8 cellular contexts compared by ENCODE assay signal in genomic region chr4:81470456-81471327, GRCh38. TPM values are rescaled to one million over a fixed set of nuclear protein-coding genes. Genes with fewer than 3 reads are reported as not detected.
DNase-seq lines count a peak whose midpoint lies in the region; ATAC-seq and TF ChIP-seq lines count a peak whose summit lies in the region.

No MANE protein-coding gene starts in this region.

- H3K4me1 Mint-ChIP-seq in CD4-positive, alpha-beta memory T cell, result peaks cover 25 to 47% (median 37%) of the 10 kb centered on the region in 4 donors
- peaks cover 26% of the 10 kb centered on the region for H3K4me1 Mint-ChIP-seq in activated CD8-positive, alpha-beta memory T cell treated with anti-CD3 and anti-CD28 coated beads, Interleukin-2, amount 10 ng/mL, durations not matched to agents 7 days and 5 days
- peaks cover 24% of the 10 kb centered on the region for H3K4me1 Mint-ChIP-seq in endothelial cell (ENCODE audit: unreplicated experiment)
- peaks cover 55% of the 10 kb centered on the region for H3K4me1 Mint-ChIP-seq in stimulated activated memory B cell treated with anti-CD40 and anti-IgM and Interleukin-4, amounts not matched to agents 10 μg/mL and 1 μg/mL and 100 μg/mL, for 72 hours

- H3K4me1 ChIP-seq in CD4-positive, alpha-beta memory T cell (ENCODE audit: insufficient read depth, low read length), result peaks cover 22% of the 10 kb centered on the region

- CTCF ChIA-PET in CD4-positive, alpha-beta memory T cell (lab: Charles Lee; ENCODE audit: partially characterized antibody), result interaction anchor here (0.8 to 11.4 kb wide), 21 partner anchors 9 to 814 kb away, joined by 3 to 249 read pairs (median 5); no protein-coding TSS in a partner anchor
- CTCF ChIA-PET in activated CD8-positive, alpha-beta memory T cell treated with anti-CD3 and anti-CD28 coated beads, Interleukin-2, amount 10 ng/mL, durations not matched to agents 7 days and 5 days (lab: Charles Lee), result interaction anchor here (0.6 to 8.5 kb wide), 12 partner anchors 20 to 449 kb away, joined by 3 to 101 read pairs (median 4); no protein-coding TSS in a partner anchor

- no peaks in the 10 kb centered on the region for H3K27me3 ChIP-seq in CD4-positive, alpha-beta memory T cell (ENCODE audit: insufficient read depth, low read length)

- peaks cover 0 to 7% of the 10 kb centered on the region in 2 donors for H3K36me3 Mint-ChIP-seq in CD4-positive, alpha-beta memory T cell
- H3K36me3 Mint-ChIP-seq in activated CD8-positive, alpha-beta memory T cell treated with anti-CD3 and anti-CD28 coated beads, Interleukin-2, amount 10 ng/mL, durations not matched to agents 7 days and 5 days, result no peaks in the 10 kb centered on the region
- H3K36me3 Mint-ChIP-seq in endothelial cell (ENCODE audit: low read depth, unreplicated experiment), result no peaks in the 10 kb centered on the region
- H3K36me3 Mint-ChIP-seq in stimulated activated memory B cell treated with anti-CD40 and anti-IgM and Interleukin-4, amounts not matched to agents 10 μg/mL and 1 μg/mL and 100 μg/mL, for 72 hours, result no peaks in the 10 kb centered on the region

- peak overlapping the region; percentile 91 to 98 (median 96) for H3K27ac Mint-ChIP-seq in CD4-positive, alpha-beta memory T cell
- peak overlapping the region; percentile 78 for H3K27ac Mint-ChIP-seq in activated CD8-positive, alpha-beta memory T cell treated with anti-CD3 and anti-CD28 coated beads, Interleukin-2, amount 10 ng/mL, durations not matched to agents 7 days and 5 days
- peak overlapping the region; percentile 79 for H3K27ac Mint-ChIP-seq in endothelial cell (ENCODE audit: unreplicated experiment)
- peak overlapping the region; percentile 87 for H3K27ac Mint-ChIP-seq in stimulated activated memory B cell treated with anti-CD40 and anti-IgM and Interleukin-4, amounts not matched to agents 10 μg/mL and 1 μg/mL and 100 μg/mL, for 72 hours

- no peaks in the 10 kb centered on the region for H3K36me3 ChIP-seq in CD4-positive, alpha-beta memory T cell (ENCODE audit: insufficient read depth, low read length)

- TF ChIP-seq CTCF in NB4 (IDR thresholded peaks at IDR 0.05; ENCODE audit: low read depth, low read length) (no peak), endothelial cell (IDR thresholded peaks at IDR 0.05; ENCODE audit: unreplicated experiment) (no peak)

- peak overlapping the region; percentile 83 for H3K27ac ChIP-seq in CD4-positive, alpha-beta memory T cell (ENCODE audit: low read depth, low read length)

- no peak for ATAC-seq in activated CD8-positive, alpha-beta memory T cell treated with anti-CD3 and anti-CD28 coated beads, Interleukin-2, amount 10 ng/mL, durations not matched to agents 7 days and 5 days
- peak; percentile 13 for ATAC-seq in stimulated activated memory B cell treated with anti-CD40 and anti-IgM and Interleukin-4, amounts not matched to agents 10 μg/mL and 1 μg/mL and 100 μg/mL, for 72 hours

- DNase-seq in CD4-positive, alpha-beta memory T cell, result peak; percentile 45 to 62 (median 50)
- DNase-seq in NB4 (ENCODE audit: low read depth) (peak; percentile 7), endothelial cell (ENCODE audit: low spot score) (peak; percentile 25), mesenteric fat pad (ENCODE audit: low spot score) (peak; percentile 89), AML-193 (lab: John Stamatoyannopoulos, UW) (no peak), cerebellar nuclear complex (lab: John Stamatoyannopoulos, UW) (no peak)
- peak; percentile 49 for DNase-seq in activated CD8-positive, alpha-beta memory T cell treated with anti-CD3 and anti-CD28 coated beads, Interleukin-2, amount 10 ng/mL, durations not matched to agents 7 days and 5 days

- intact Hi-C loops in CD4-positive, alpha-beta memory T cell (cut with micrococcal nuclease), result loop anchor here (1.0 to 5.0 kb wide), 7 partner anchors 92 to 1432 kb away; partner anchors contain the start of gene THAP9

- H3K4me3 ChIP-seq in CD4-positive, alpha-beta memory T cell (ENCODE audit: low read length in 2 of 2), result peak overlapping the region; percentile 83 to 94
- peak overlapping the region; percentile 51 for H3K4me3 ChIP-seq in NB4 (ENCODE audit: low read depth, low read length)

- no peaks in the 10 kb centered on the region for H3K27me3 Mint-ChIP-seq in CD4-positive, alpha-beta memory T cell
- H3K27me3 Mint-ChIP-seq in activated CD8-positive, alpha-beta memory T cell treated with anti-CD3 and anti-CD28 coated beads, Interleukin-2, amount 10 ng/mL, durations not matched to agents 7 days and 5 days, result peaks cover 2% of the 10 kb centered on the region
- H3K27me3 Mint-ChIP-seq in endothelial cell (ENCODE audit: unreplicated experiment), result peaks cover 7% of the 10 kb centered on the region
- no peaks in the 10 kb centered on the region for H3K27me3 Mint-ChIP-seq in stimulated activated memory B cell treated with anti-CD40 and anti-IgM and Interleukin-4, amounts not matched to agents 10 μg/mL and 1 μg/mL and 100 μg/mL, for 72 hours

- peak overlapping the region; percentile 90 to 97 (median 95) for H3K4me3 Mint-ChIP-seq in CD4-positive, alpha-beta memory T cell
- H3K4me3 Mint-ChIP-seq in activated CD8-positive, alpha-beta memory T cell treated with anti-CD3 and anti-CD28 coated beads, Interleukin-2, amount 10 ng/mL, durations not matched to agents 7 days and 5 days, result peak overlapping the region; percentile 88
- H3K4me3 Mint-ChIP-seq in endothelial cell (ENCODE audit: unreplicated experiment), result peak overlapping the region; percentile 99
- H3K4me3 Mint-ChIP-seq in stimulated activated memory B cell treated with anti-CD40 and anti-IgM and Interleukin-4, amounts not matched to agents 10 μg/mL and 1 μg/mL and 100 μg/mL, for 72 hours, result peak overlapping the region; percentile 84

- no peaks in the 10 kb centered on the region for H3K9me3 ChIP-seq in CD4-positive, alpha-beta memory T cell (ENCODE audit: control insufficient read depth in 1 of 2, low read length in 2 of 2)

- TF ChIP-seq POLR2A in NB4 (IDR thresholded peaks at IDR 0.05; ENCODE audit: extremely low read depth, insufficient read length), result no peak

- POLR2A ChIA-PET in CD4-positive, alpha-beta memory T cell (lab: Charles Lee; ENCODE audit: partially characterized antibody), result interaction anchor here (0.7 to 5.5 kb wide), 13 partner anchors 8 to 903 kb away, joined by 3 to 103 read pairs (median 5); partner anchors contain the start of gene HNRNPD

- no peaks in the 10 kb centered on the region for H3K9me3 Mint-ChIP-seq in CD4-positive, alpha-beta memory T cell
- H3K9me3 Mint-ChIP-seq in activated CD8-positive, alpha-beta memory T cell treated with anti-CD3 and anti-CD28 coated beads, Interleukin-2, amount 10 ng/mL, durations not matched to agents 7 days and 5 days (ENCODE audit: low read depth), result no peaks in the 10 kb centered on the region
- no peaks in the 10 kb centered on the region for H3K9me3 Mint-ChIP-seq in endothelial cell (ENCODE audit: unreplicated experiment)
- H3K9me3 Mint-ChIP-seq in stimulated activated memory B cell treated with anti-CD40 and anti-IgM and Interleukin-4, amounts not matched to agents 10 μg/mL and 1 μg/mL and 100 μg/mL, for 72 hours, result no peaks in the 10 kb centered on the region

RNA-seq across cellular contexts. Expression of gene RASGEF1B, which starts 1.0 kb away (rescaled TPM):
- total RNA-seq in CD4-positive, alpha-beta memory T cell, result 1 to 10 TPM; 9.0 to 9.4 TPM
- 1 to 10 TPM; 2.2 to 4.1 TPM for polyA plus RNA-seq in CD4-positive, alpha-beta memory T cell
- total RNA-seq in activated CD8-positive, alpha-beta memory T cell treated with anti-CD3 and anti-CD28 coated beads, Interleukin-2, amount 10 ng/mL, durations not matched to agents 7 days and 5 days, result 1 to 10 TPM; 3.5 to 4.5 TPM
- total RNA-seq in endothelial cell (ENCODE audit: unreplicated experiment) (10.7 TPM), mesenteric fat pad (32.5 TPM)

Comparison
In these comparisons a context has a peak if more than half of its experiments do, and no peak if none do; other contexts are left out.
1. DNase-seq: peak in CD4-positive, alpha-beta memory T cell (5 of 5), NB4 (single experiment), activated CD8-positive, alpha-beta memory T cell treated with anti-CD3 and anti-CD28 coated beads, Interleukin-2, amount 10 ng/mL, durations not matched to agents 7 days and 5 days (single experiment), endothelial cell (single experiment) and mesenteric fat pad (single experiment); none in AML-193 (0 of 2) and cerebellar nuclear complex (0 of 2).
2. Peak in every context shown above with its lines, with median percentiles within 50 percentile points of each other: H3K27ac Mint-ChIP-seq and H3K4me3 Mint-ChIP-seq.